In the genomic region with DNA sequence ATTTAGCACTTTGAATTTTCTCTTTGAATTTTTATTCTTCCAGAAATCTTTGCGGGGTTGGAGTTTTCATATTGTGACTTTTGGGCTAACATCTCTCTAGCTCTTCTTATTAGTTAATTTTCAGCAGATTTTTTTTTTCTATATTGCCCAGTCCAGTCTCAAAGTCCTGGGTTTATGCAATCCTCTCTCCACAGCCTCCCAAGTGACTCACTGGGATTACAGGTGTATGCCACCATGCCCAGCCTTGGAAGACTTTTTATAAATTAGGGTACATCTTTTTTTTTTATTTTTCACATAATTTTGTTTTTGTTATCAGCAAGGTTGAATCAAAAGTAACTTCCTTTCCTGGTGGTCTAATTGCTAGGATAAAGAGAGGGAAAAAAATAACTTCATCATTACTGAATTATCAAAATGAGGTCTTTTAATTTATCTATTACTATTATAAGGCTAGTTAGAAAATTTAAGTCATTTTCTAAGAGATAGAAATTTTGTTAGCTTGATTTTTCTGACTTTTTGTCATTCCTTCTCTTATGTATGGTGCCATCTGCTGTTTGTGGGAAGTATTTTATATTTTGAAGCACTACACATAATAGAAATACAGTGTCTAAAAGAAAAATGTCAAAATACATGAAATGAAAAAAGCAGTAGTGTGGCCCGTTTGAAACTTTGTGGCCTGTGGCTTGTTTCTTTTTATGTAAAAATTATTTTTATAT, we compare ENCODE assay signal across 1 cellular context.
TF ChIP-seq lines count a peak whose summit lies in the region.

No MANE protein-coding gene starts in this region.

TF ChIP-seq in IMR-90, 13 proteins besides CTCF, POLR2A, EP300 and RAD21 (continued from another document):
- TF ChIP-seq RCOR1 (IDR thresholded peaks at IDR 0.05; ENCODE audit: insufficient replicate concordance, low read length) (no peak), RFX5 (IDR thresholded peaks at IDR 0.05; ENCODE audit: low read depth, low read length) (no peak), FOS (IDR thresholded peaks at IDR 0.05; ENCODE audit: low read depth, low read length) (no peak)
- TF ChIP-seq, protein P1, sequence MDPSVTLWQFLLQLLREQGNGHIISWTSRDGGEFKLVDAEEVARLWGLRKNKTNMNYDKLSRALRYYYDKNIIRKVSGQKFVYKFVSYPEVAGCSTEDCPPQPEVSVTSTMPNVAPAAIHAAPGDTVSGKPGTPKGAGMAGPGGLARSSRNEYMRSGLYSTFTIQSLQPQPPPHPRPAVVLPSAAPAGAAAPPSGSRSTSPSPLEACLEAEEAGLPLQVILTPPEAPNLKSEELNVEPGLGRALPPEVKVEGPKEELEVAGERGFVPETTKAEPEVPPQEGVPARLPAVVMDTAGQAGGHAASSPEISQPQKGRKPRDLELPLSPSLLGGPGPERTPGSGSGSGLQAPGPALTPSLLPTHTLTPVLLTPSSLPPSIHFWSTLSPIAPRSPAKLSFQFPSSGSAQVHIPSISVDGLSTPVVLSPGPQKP (IDR thresholded peaks at IDR 0.05; ENCODE audit: borderline replicate concordance, low read depth, low read length) = no peak
